In genomic region chr11:128133501-128133900, GRCh38 we compare ENCODE assay signal across 2 cellular contexts.
TF ChIP-seq lines count a peak whose summit lies in the region.

No MANE protein-coding gene starts in this region.

TF ChIP-seq in SK-N-SH, 30 proteins besides CTCF, POLR2A, EP300 and RAD21:
- TF ChIP-seq NRF1 (IDR thresholded peaks at IDR 0.05; ENCODE audit: low read depth, low read length), result no peak
- TF ChIP-seq GATA2 (CRISPR knock-in tag; IDR thresholded peaks at IDR 0.05), result no peak
- no peak for TF ChIP-seq FOXM1 (IDR thresholded peaks at IDR 0.05; ENCODE audit: low read depth)
- TF ChIP-seq, protein P1, sequence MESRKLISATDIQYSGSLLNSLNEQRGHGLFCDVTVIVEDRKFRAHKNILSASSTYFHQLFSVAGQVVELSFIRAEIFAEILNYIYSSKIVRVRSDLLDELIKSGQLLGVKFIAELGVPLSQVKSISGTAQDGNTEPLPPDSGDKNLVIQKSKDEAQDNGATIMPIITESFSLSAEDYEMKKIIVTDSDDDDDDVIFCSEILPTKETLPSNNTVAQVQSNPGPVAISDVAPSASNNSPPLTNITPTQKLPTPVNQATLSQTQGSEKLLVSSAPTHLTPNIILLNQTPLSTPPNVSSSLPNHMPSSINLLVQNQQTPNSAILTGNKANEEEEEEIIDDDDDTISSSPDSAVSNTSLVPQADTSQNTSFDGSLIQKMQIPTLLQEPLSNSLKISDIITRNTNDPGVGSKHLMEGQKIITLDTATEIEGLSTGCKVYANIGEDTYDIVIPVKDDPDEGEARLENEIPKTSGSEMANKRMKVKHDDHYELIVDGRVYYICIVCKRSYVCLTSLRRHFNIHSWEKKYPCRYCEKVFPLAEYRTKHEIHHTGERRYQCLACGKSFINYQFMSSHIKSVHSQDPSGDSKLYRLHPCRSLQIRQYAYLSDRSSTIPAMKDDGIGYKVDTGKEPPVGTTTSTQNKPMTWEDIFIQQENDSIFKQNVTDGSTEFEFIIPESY (IDR thresholded peaks at IDR 0.05; ENCODE audit: borderline replicate concordance, low read depth), result no peak
- no peak for TF ChIP-seq MXI1 (IDR thresholded peaks at IDR 0.05; ENCODE audit: low read depth, low read length)
- no peak for TF ChIP-seq EZH2phosphoT487 (IDR thresholded peaks at IDR 0.05; ENCODE audit: borderline replicate concordance, low read depth)
- TF ChIP-seq GABPA (IDR thresholded peaks at IDR 0.05; ENCODE audit: low read depth), result no peak
- no peak for TF ChIP-seq JUND (IDR thresholded peaks at IDR 0.05)
- TF ChIP-seq FOSL2 (IDR thresholded peaks at IDR 0.05; ENCODE audit: borderline replicate concordance, low read depth), result no peak
- TF ChIP-seq RXRA (IDR thresholded peaks at IDR 0.05; ENCODE audit: borderline replicate concordance, low read depth), result no peak
- TF ChIP-seq RFX5 (IDR thresholded peaks at IDR 0.05; ENCODE audit: low read length), result no peak
- no peak for TF ChIP-seq TEAD4 (IDR thresholded peaks at IDR 0.05; ENCODE audit: borderline replicate concordance, insufficient read depth)
- TF ChIP-seq, protein P2, sequence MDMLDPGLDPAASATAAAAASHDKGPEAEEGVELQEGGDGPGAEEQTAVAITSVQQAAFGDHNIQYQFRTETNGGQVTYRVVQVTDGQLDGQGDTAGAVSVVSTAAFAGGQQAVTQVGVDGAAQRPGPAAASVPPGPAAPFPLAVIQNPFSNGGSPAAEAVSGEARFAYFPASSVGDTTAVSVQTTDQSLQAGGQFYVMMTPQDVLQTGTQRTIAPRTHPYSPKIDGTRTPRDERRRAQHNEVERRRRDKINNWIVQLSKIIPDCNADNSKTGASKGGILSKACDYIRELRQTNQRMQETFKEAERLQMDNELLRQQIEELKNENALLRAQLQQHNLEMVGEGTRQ (IDR thresholded peaks at IDR 0.05; ENCODE audit: borderline replicate concordance, low read depth, low read length), result no peak
- TF ChIP-seq MEF2A (IDR thresholded peaks at IDR 0.05; ENCODE audit: borderline replicate concordance, low read depth), result no peak

TF ChIP-seq in H1, 55 proteins besides CTCF, POLR2A, EP300 and RAD21:
- TF ChIP-seq TEAD4 (IDR thresholded peaks at IDR 0.05; ENCODE audit: low read depth, low read length) (no peak), EGR1 (IDR thresholded peaks at IDR 0.05; ENCODE audit: borderline replicate concordance, low read depth, low read length) (no peak), NRF1 (IDR thresholded peaks at IDR 0.05; ENCODE audit: low read depth, low read length) (no peak), KDM5A (IDR thresholded peaks at IDR 0.05; ENCODE audit: low read length) (no peak), HDAC6 (IDR thresholded peaks at IDR 0.05; ENCODE audit: low read depth, low read length) (no peak), CTBP2 (IDR thresholded peaks at IDR 0.05; ENCODE audit: borderline replicate concordance, insufficient read depth, insufficient read length, low read length) (no peak)
